ENCODE assay signal across 8 cellular contexts in genomic region chrX:121047461-121048419, GRCh38. TPM values are rescaled to one million over a fixed set of nuclear protein-coding genes. Genes with fewer than 3 reads are reported as not detected.
DNase-seq lines count a peak whose midpoint lies in the region; ATAC-seq and TF ChIP-seq lines count a peak whose summit lies in the region.
"Not testable (repeated sequence)": the region's sequence is repeated elsewhere in the genome, so short reads cannot be mapped to it uniquely, and the experiment has no call there.

TSS of gene GLUD2 (plus strand) at chrX:121047610. CDS start at chrX:121047685, 75 bp downstream.

- H3K36me3 Mint-ChIP-seq in chondrocyte (ENCODE audit: low read depth) = not testable (repeated sequence)

- not testable (repeated sequence) for H3K4me1 ChIP-seq in right lobe of liver, vagina

- intact Hi-C loops in head of caudate nucleus (cut with DNase I); right lobe of liver (cut with DNase I); vagina (cut with DNase I): not testable (repeated sequence)

- H3K36me3 ChIP-seq in GM06990 (ENCODE audit: control insufficient read depth, insufficient read depth, low read length); right lobe of liver; vagina: not testable (repeated sequence)

- H3K4me3 Mint-ChIP-seq in chondrocyte (ENCODE audit: unreplicated experiment) = peak within 1 kb of the TSS; percentile 56

- H3K27ac Mint-ChIP-seq in chondrocyte (ENCODE audit: unreplicated experiment) = not testable (repeated sequence)

- H3K9me3 Mint-ChIP-seq in chondrocyte (ENCODE audit: low read depth) = peaks cover 15% of the 10 kb centered on the region

- peak; percentile 56 for ATAC-seq in HG03521 (IDR thresholded peaks at IDR 0.05; ENCODE audit: unreplicated experiment)
- peak; percentile 97 to 99 (median 98) for ATAC-seq in right lobe of liver

- not testable (repeated sequence) for H3K4me1 Mint-ChIP-seq in chondrocyte (ENCODE audit: low read depth)

- H3K4me3 ChIP-seq in GM06990 (replicated peaks; ENCODE audit: low read depth, low read length) = not testable (repeated sequence)
- peak within 1 kb of the TSS in 2 of 3 donors; percentile 45 to 55 for H3K4me3 ChIP-seq in right lobe of liver
- peak within 1 kb of the TSS; percentile 36 for H3K4me3 ChIP-seq in retinal pigment epithelial cell (ENCODE audit: low read length)
- peak within 1 kb of the TSS; percentile 35 to 42 for H3K4me3 ChIP-seq in vagina

- TF ChIP-seq POLR2A in right lobe of liver (IDR thresholded peaks at IDR 0.05) = peak; percentile 43
- not testable (repeated sequence) for TF ChIP-seq POLR2A in vagina (IDR thresholded peaks at IDR 0.05)

- H3K27me3 ChIP-seq in GM06990 (replicated peaks; ENCODE audit: control insufficient read depth, insufficient read depth, low read length); right lobe of liver; vagina: not testable (repeated sequence)

- peak; percentile 30 for DNase-seq in GM06990 (ENCODE audit: extremely low read depth, insufficient read length)
- peak; percentile 30 for DNase-seq in activated CD4-positive, alpha-beta T cell treated with anti-CD3 and anti-CD28 coated beads for 48 hours
- not testable (repeated sequence) for DNase-seq in chondrocyte (ENCODE audit: low spot score); retinal pigment epithelial cell (ENCODE audit: low read depth); vagina (ENCODE audit: extremely low spot score in 2 of 2)
- DNase-seq in head of caudate nucleus = peak in 39 of 42 donors; percentile 4 to 75 (median 39)
- DNase-seq in right lobe of liver = peak; percentile 71 to 79 (median 78)

- TF ChIP-seq CTCF in GM06990 (IDR thresholded peaks at IDR 0.05; ENCODE audit: insufficient read depth, low read length, poor library complexity, severe bottlenecking) = not testable (repeated sequence)
- peak; percentile 66 for TF ChIP-seq CTCF in chondrocyte (IDR thresholded peaks at IDR 0.05)
- TF ChIP-seq CTCF in right lobe of liver (IDR thresholded peaks at IDR 0.05) = peak; percentile 18 to 51 (median 34)
- TF ChIP-seq CTCF in retinal pigment epithelial cell (conservative IDR thresholded peaks at IDR 0.05; ENCODE audit: low read depth, low read length) = peak; percentile 42
- TF ChIP-seq CTCF in vagina (IDR thresholded peaks at IDR 0.05) = peak in 1 of 3 experiments; percentile 11

- H3K9me3 ChIP-seq in right lobe of liver, vagina: not testable (repeated sequence)

- WGBS in right lobe of liver (ENCODE audit: insufficient coverage, low coverage, low lambda C conversion rate, missing lambda C conversion rate) = 25% methylated on average over 29 of the region's 77 CpGs

- not testable (repeated sequence) for H3K27me3 Mint-ChIP-seq in chondrocyte (ENCODE audit: low read depth)

- H3K27ac ChIP-seq in right lobe of liver, vagina: not testable (repeated sequence)

RNA-seq across cellular contexts. Expression of gene GLUD2, which starts in this region (rescaled TPM):
- 0.42 to 0.75 TPM (median 0.46 TPM) in 3 replicates for total RNA-seq in chondrocyte
- total RNA-seq in right lobe of liver = 1 to 10 TPM; 3.2 to 8.5 (median 5.9) TPM
- 0.98 TPM for total RNA-seq in vagina
